In the genomic region with DNA sequence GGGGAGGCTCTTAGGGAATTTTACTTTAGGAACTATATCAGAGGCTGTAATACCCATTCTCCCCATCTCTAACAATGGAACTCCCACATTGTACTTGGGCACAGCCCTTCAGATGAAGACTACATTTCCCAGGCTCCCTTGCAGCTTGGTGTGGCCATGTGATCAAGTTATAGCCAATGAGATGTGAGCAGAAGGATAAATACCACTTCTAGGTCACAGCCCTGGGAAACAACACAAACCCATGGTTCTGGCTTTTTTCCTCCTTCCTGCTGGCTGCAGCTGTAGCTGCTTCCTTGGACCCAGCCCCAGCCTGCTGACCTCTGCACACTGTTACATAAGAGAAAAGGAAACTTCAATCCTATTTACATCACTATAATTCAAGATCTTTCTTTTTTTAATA, we compare ENCODE assay signal across 8 cellular contexts.
A peak's percentile ranks its signal among the peaks of the same experiment; 100 is the strongest.
DNase-seq lines count a peak whose midpoint lies in the region; ATAC-seq and TF ChIP-seq lines count a peak whose summit lies in the region.

No MANE protein-coding gene starts in this region.

- ATAC-seq in HG02870 (IDR thresholded peaks at IDR 0.05; ENCODE audit: unreplicated experiment) (peak; percentile 58), HG02588 (IDR thresholded peaks at IDR 0.05; ENCODE audit: unreplicated experiment) (no peak)

- H3K27me3 ChIP-seq in adipocyte (replicated peaks; ENCODE audit: control insufficient read depth, insufficient read depth, low read length) (no peaks in the 10 kb centered on the region), right atrium auricular region (no peaks in the 10 kb centered on the region)

- H3K27ac ChIP-seq in right atrium auricular region, result no peak overlapping the region

- H3K4me1 ChIP-seq in adipocyte (ENCODE audit: control insufficient read depth, insufficient read depth, low read length) (peaks cover 25% of the 10 kb centered on the region), right atrium auricular region (peaks cover 0 to 18% of the 10 kb centered on the region in 2 donors)

- H3K9ac ChIP-seq in adipocyte (ENCODE audit: low read length), result no peak overlapping the region

- TF ChIP-seq CTCF in right atrium auricular region (IDR thresholded peaks at IDR 0.05), result no peak

- H3K36me3 ChIP-seq in adipocyte (ENCODE audit: control insufficient read depth, insufficient read depth, low read length, severe bottlenecking), result no peaks in the 10 kb centered on the region
- H3K36me3 ChIP-seq in right atrium auricular region, result no peaks in the 10 kb centered on the region

- H3K4me3 ChIP-seq in adipocyte (ENCODE audit: low read length) (no peak overlapping the region), right atrium auricular region (no peak overlapping the region)

- H3K9me3 ChIP-seq in adipocyte (ENCODE audit: control insufficient read depth, low read length) (no peaks in the 10 kb centered on the region), right atrium auricular region (no peaks in the 10 kb centered on the region)

- peak; percentile 16 for DNase-seq in NCI-H146 (lab: John Stamatoyannopoulos, UW)
- no peak for DNase-seq in NCI-H146 treated with DMSO at 0.1 percent for 48 hours (lab: John Stamatoyannopoulos, UW; ENCODE audit: unreplicated experiment)
- DNase-seq in NCI-H748 (lab: John Stamatoyannopoulos, UW; ENCODE audit: unreplicated experiment), result peak; percentile 81
- DNase-seq in adipocyte (ENCODE audit: low read depth), result peak; percentile 60
- DNase-seq in right atrium auricular region (ENCODE audit: low spot score), result peak; percentile 62
- DNase-seq in stimulated activated CD4-positive, alpha-beta T cell treated with anti-CD3 and anti-CD28 coated beads, Interleukin-1b, Interleukin-23, amount 100 ng/mL, for 48 hours, result peak; percentile 40
